ENCODE assay signal across 1 cellular context in the genomic region with DNA sequence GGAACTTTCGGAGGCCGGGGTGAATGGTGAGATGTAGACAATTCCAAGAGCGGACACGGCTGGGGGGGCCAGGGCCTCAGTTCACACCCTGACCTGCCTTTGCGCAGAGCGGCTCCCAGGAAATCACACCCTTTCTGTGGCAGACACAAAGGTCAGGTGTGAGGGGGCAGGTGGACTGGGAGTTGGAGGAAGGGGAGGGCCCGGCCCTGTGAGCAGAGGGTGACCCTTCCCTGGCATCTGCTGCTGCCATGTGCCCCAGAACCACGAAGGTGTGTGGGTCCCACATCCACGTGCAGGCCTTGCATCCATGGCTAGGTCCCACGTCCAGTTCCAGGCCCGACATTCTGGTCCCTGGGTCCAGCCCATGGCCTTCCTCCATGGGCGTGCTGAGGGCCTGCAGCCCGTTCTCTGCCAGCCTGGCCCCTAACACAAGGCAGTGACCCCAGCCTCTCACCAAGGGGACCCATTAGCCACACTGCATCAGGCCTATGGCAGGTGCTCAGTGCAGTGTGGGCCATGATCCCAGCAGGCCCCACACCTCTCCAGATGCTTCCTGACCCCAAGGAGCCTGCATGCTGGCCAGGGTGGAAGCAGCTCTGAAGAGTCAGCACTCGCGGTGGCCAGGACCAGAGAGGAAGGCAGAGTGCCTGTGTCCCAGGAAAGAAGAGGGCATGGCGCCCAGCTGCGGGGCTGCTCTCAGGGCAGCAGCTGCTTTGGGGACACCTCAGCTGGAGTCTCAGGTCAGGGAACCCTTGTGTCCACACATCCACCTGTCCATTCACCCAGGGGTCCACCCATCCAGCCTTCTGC.
TF ChIP-seq lines count a peak whose summit lies in the region.

No MANE protein-coding gene starts in this region.

TF ChIP-seq in IMR-90, 13 proteins besides CTCF, POLR2A, EP300 and RAD21:
- TF ChIP-seq MAFK (IDR thresholded peaks at IDR 0.05; ENCODE audit: low read depth, low read length): no peak
- no peak for TF ChIP-seq MXI1 (IDR thresholded peaks at IDR 0.05; ENCODE audit: borderline replicate concordance, low read depth, low read length)
- no peak for TF ChIP-seq RCOR1 (IDR thresholded peaks at IDR 0.05; ENCODE audit: insufficient replicate concordance, low read length)
- TF ChIP-seq, protein P1, sequence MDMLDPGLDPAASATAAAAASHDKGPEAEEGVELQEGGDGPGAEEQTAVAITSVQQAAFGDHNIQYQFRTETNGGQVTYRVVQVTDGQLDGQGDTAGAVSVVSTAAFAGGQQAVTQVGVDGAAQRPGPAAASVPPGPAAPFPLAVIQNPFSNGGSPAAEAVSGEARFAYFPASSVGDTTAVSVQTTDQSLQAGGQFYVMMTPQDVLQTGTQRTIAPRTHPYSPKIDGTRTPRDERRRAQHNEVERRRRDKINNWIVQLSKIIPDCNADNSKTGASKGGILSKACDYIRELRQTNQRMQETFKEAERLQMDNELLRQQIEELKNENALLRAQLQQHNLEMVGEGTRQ (IDR thresholded peaks at IDR 0.05; ENCODE audit: low read depth, low read length): no peak
- TF ChIP-seq CHD1 (IDR thresholded peaks at IDR 0.05; ENCODE audit: low read depth, low read length): no peak
- TF ChIP-seq FOS (IDR thresholded peaks at IDR 0.05; ENCODE audit: low read depth, low read length): no peak
- no peak for TF ChIP-seq ELK1 (IDR thresholded peaks at IDR 0.05; ENCODE audit: borderline replicate concordance, low read depth, low read length)
- no peak for TF ChIP-seq CEBPB (IDR thresholded peaks at IDR 0.05; ENCODE audit: low read depth, low read length)
- TF ChIP-seq NFE2L2 (IDR thresholded peaks at IDR 0.05; ENCODE audit: low read depth, low read length): no peak
- TF ChIP-seq BHLHE40 (IDR thresholded peaks at IDR 0.05; ENCODE audit: low read depth, low read length): no peak
- no peak for TF ChIP-seq RFX5 (IDR thresholded peaks at IDR 0.05; ENCODE audit: low read depth, low read length)
- TF ChIP-seq MAZ (IDR thresholded peaks at IDR 0.05; ENCODE audit: borderline replicate concordance, low read depth, low read length): no peak
- no peak for TF ChIP-seq SMC3 (IDR thresholded peaks at IDR 0.05; ENCODE audit: low read depth, low read length)
